Comparison of ENCODE assay signal across 17 cellular contexts in genomic region chr6:78605909-78606446, GRCh38.
DNase-seq lines count a peak whose midpoint lies in the region; ATAC-seq and TF ChIP-seq lines count a peak whose summit lies in the region.
"Had no signal": no experiment of that assay in that cellular context is flagged by ENCODE, and none has a peak within 500 bp of the region (broad histone marks: within the 10 kb centered on the region; RNA-seq: fewer than 3 reads in every experiment).

No MANE protein-coding gene starts in this region.

- DNase-seq in AG10803 (ENCODE audit: low read depth) = peak; percentile 76
- DNase-seq in NCI-H226 = peak; percentile 72
- peak; percentile 87 for DNase-seq in dermis blood vessel endothelial cell
- peak; percentile 30 for DNase-seq in myocyte (ENCODE audit: low read depth)
- DNase-seq in HT-29 (ENCODE audit: low spot score) = no peak
- no peak for DNase-seq in NCI-H2196 (lab: John Stamatoyannopoulos, UW; ENCODE audit: unreplicated experiment)
- DNase-seq in NCI-H1417 treated with DMSO at 0.1 percent for 48 hours (lab: John Stamatoyannopoulos, UW) = no peak
- DNase-seq: activated T-cell treated with anti-CD3 and anti-CD28 coated beads for 4 hours, MV-4-11, naive B cell, NCI-H345, uterus had no signal

- no peak for ATAC-seq in GM21381 (IDR thresholded peaks at IDR 0.05; ENCODE audit: unreplicated experiment)
- ATAC-seq: esophagus mucosa, Right ventricle myocardium inferior had no signal

- no peak for TF ChIP-seq CTCF in AG10803 (conservative IDR thresholded peaks at IDR 0.05; ENCODE audit: low read length)

- H3K4me3 ChIP-seq in AG10803 (ENCODE audit: low read length) = peak overlapping the region; percentile 1
- H3K4me3 ChIP-seq: adrenal gland, BLaER1, uterus had no signal

Comparison
In these comparisons a context has a peak if more than half of its experiments do, and no peak if none do; other contexts are left out.
1. DNase-seq: peak in AG10803 (single experiment), NCI-H226 (single experiment), dermis blood vessel endothelial cell (single experiment) and myocyte (single experiment); none in HT-29 (single experiment), NCI-H2196 (single experiment) and NCI-H1417 treated with DMSO at 0.1 percent for 48 hours (single experiment).